ENCODE assay signal across 1 cellular context in the genomic region with DNA sequence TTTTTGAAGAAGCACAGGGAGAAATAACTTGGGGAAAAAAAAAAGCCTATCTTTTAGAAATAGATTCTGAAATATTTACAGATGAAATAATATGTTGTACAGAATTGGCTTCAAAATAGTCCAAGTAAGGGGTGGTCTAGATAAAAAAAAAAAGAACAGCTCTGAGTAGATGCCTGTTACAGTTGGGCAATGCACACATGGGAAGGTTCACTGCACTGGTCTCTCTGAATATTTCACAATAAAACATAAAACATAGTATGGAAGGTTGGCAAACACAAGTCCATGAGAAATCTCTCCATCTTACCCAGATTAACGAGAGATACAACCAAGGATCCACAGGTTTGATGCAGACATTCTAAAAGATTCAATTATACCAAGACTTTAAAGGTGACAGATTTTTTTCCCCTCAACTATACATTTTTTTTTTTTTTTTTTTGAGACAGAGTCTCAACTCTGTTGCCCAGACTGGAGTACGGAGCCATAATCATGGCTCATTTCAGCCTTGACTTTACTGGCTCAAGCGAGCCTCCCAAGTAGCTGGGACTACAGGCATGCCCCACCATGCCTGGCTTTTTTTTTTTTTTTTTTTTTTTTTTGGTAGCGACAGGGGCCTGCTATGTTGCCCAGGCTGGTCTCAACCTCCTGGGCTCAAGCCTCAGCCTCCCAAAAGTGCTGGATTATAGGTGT.
TF ChIP-seq lines count a peak whose summit lies in the region.

No MANE protein-coding gene starts in this region.

TF ChIP-seq in K562, 482 proteins besides CTCF, POLR2A, EP300 and RAD21:
- TF ChIP-seq E2F1 (CRISPR knock-in tag; IDR thresholded peaks at IDR 0.05) = no peak
- TF ChIP-seq YBX1 (IDR thresholded peaks at IDR 0.05) = no peak
- TF ChIP-seq ZC3H8 (IDR thresholded peaks at IDR 0.05) = no peak
- TF ChIP-seq CEBPB (tag; IDR thresholded peaks at IDR 0.05) = peak; percentile 18; the same call in 1 of the 2 replicates
- TF ChIP-seq TEAD2 (tag; IDR thresholded peaks at IDR 0.05) = no peak
